ENCODE assay signal across 8 cellular contexts in genomic region chr14:105475916-105476845, GRCh38. TPM values are rescaled to one million over a fixed set of nuclear protein-coding genes. Genes with fewer than 3 reads are reported as not detected.
DNase-seq lines count a peak whose midpoint lies in the region; ATAC-seq lines count a peak whose summit lies in the region.

No MANE protein-coding gene starts in this region.

- peak; percentile 88 for DNase-seq in Ammon's horn (ENCODE audit: low spot score)
- peak; percentile 42 for DNase-seq in NCI-H446 treated with DMSO at 0.1 percent for 48 hours (lab: John Stamatoyannopoulos, UW)
- DNase-seq in epidermal melanocyte (ENCODE audit: insufficient read length, low spot score), result peak; percentile 89
- DNase-seq in posterior vena cava (ENCODE audit: low spot score), result no peak
- no peak for DNase-seq in stimulated activated CD4-positive, alpha-beta T cell treated with anti-CD3 and anti-CD28 coated beads, Interleukin-4, amount 100 ng/mL, for 24 hours

- peaks cover 59% of the 10 kb centered on the region for H3K4me1 ChIP-seq in mucosa of stomach (ENCODE audit: control insufficient read depth, insufficient read depth, low read length)

- H3K9ac ChIP-seq in mucosa of stomach (ENCODE audit: low read length), result peak overlapping the region; percentile 61

- peak overlapping the region; percentile 57 for H3K4me3 ChIP-seq in mucosa of stomach (ENCODE audit: low read length)

- H3K9me3 ChIP-seq in mucosa of stomach (ENCODE audit: control insufficient read depth, low read length), result no peaks in the 10 kb centered on the region

- no peaks in the 10 kb centered on the region for H3K36me3 ChIP-seq in mucosa of stomach (ENCODE audit: control insufficient read depth, insufficient read depth, low read length)

- ATAC-seq in GM21717 (IDR thresholded peaks at IDR 0.05; ENCODE audit: unreplicated experiment) (no peak), HG02588 (IDR thresholded peaks at IDR 0.05; ENCODE audit: unreplicated experiment) (no peak)

- intact Hi-C loops in posterior vena cava (cut with DNase I), result loop anchor here (5.0 to 10.0 kb wide), 2 partner anchors 104 to 391 kb away; no protein-coding TSS in a partner anchor

- H3K27me3 ChIP-seq in mucosa of stomach (ENCODE audit: control insufficient read depth, insufficient read depth, low read length), result peaks cover 7% of the 10 kb centered on the region

RNA-seq across cellular contexts. Expression of gene CRIP2, which starts 1.6 kb away (rescaled TPM):
- total RNA-seq in posterior vena cava, result 100 to 1,000 TPM; 187 to 199 TPM

RNA-seq across cellular contexts. Expression of gene CRIP1, which starts 10.5 kb away (rescaled TPM):
- total RNA-seq in posterior vena cava, result 100 to 1,000 TPM; 122 to 285 TPM

RNA-seq across cellular contexts. Expression of gene TEDC1, which starts 14.9 kb away (rescaled TPM):
- 10 to 100 TPM in 1 of 2 donors, 1 to 10 TPM in 1; 7.9 to 15.4 TPM for total RNA-seq in posterior vena cava

RNA-seq across cellular contexts. Expression of gene TMEM121, which starts 50.2 kb away (rescaled TPM):
- total RNA-seq in posterior vena cava, result 1 to 10 TPM; 1.9 to 2.2 TPM

RNA-seq across cellular contexts. Expression of gene MTA1, which starts 56.6 kb away (rescaled TPM):
- total RNA-seq in posterior vena cava, result 10 to 100 TPM; 60.7 to 62.0 TPM

Comparison
In these comparisons a context has a peak if more than half of its experiments do, and no peak if none do; other contexts are left out.
1. DNase-seq: peak in Ammon's horn (single experiment), NCI-H446 treated with DMSO at 0.1 percent for 48 hours (single experiment) and epidermal melanocyte (single experiment); none in posterior vena cava (single experiment) and stimulated activated CD4-positive, alpha-beta T cell treated with anti-CD3 and anti-CD28 coated beads, Interleukin-4, amount 100 ng/mL, for 24 hours (single experiment).